Comparison of ENCODE assay signal across 20 cellular contexts in genomic region chr3:53775834-53776251, GRCh38.
DNase-seq lines count a peak whose midpoint lies in the region; ATAC-seq, FAIRE-seq and TF ChIP-seq lines count a peak whose summit lies in the region.
"Had no signal": no experiment of that assay in that cellular context is flagged by ENCODE, and none has a peak within 500 bp of the region (broad histone marks: within the 10 kb centered on the region; RNA-seq: fewer than 3 reads in every experiment).

No MANE protein-coding gene starts in this region.

- ATAC-seq in HepG2 (peak; percentile 34; the same call in 1 of the 3 replicates), HG03565 (IDR thresholded peaks at IDR 0.05; ENCODE audit: unreplicated experiment) (no peak), GM19463 (IDR thresholded peaks at IDR 0.05; ENCODE audit: unreplicated experiment) (no peak)

- TF ChIP-seq CTCF in astrocyte (IDR thresholded peaks at IDR 0.05; ENCODE audit: insufficient read depth, low read depth, low read length) (no peak), HepG2 (CRISPR knock-in tag; IDR thresholded peaks at IDR 0.05) (no peak), GM13976 (IDR thresholded peaks at IDR 0.05; ENCODE audit: borderline replicate concordance, control extremely low read depth, extremely low read depth, insufficient read depth, missing control alignments) (no peak)

- peaks cover 1% of the 10 kb centered on the region for H3K9me3 Mint-ChIP-seq in astrocyte (ENCODE audit: unreplicated experiment)
- H3K9me3 Mint-ChIP-seq: activated CD4-positive, alpha-beta memory T cell treated with anti-CD3 and anti-CD28 coated beads, Interleukin-2, amount 10 ng/mL, durations not matched to agents 7 days and 5 days; activated T-cell treated with anti-CD3 and anti-CD28 coated beads, Interleukin-2, amount 50 U/mL, for 24 hours; IgD-negative memory B cell; neural crest cell had no signal

- intact Hi-C loops in HepG2 (cut with micrococcal nuclease; ENCODE audit: unreplicated experiment) = no loop called here

- peaks cover 14% of the 10 kb centered on the region for H3K4me1 Mint-ChIP-seq in astrocyte (ENCODE audit: low read depth, unreplicated experiment)
- H3K4me1 Mint-ChIP-seq: neural crest cell had no signal

- H3K27me3 ChIP-seq in astrocyte (ENCODE audit: insufficient read depth, low read length) = peaks cover 4% of the 10 kb centered on the region
- peaks cover 0 to 1% of the 10 kb centered on the region in 2 experiments; a peak in 1 of 5 replicates for H3K27me3 ChIP-seq in HepG2 (ENCODE audit: control insufficient read depth in 1 of 2, insufficient read depth in 2 of 2, low read length in 2 of 2)
- H3K27me3 ChIP-seq: testis had no signal

- no peak for TF ChIP-seq RAD21 in HepG2 (CRISPR knock-in tag; IDR thresholded peaks at IDR 0.05)

- BruUV-seq in HepG2 (replicated peaks; lab: Mats Ljungman, UMichigan) = no TSS peak

- POLR2A ChIA-PET in HepG2 (lab: Yijun Ruan, JAX) = no interaction called here

- peak; percentile 21 for DNase-seq in AG08395 (ENCODE audit: low spot score)
- DNase-seq in HPDE6-E6E7 (ENCODE audit: extremely low spot score) = peak; percentile 8
- DNase-seq in astrocyte (ENCODE audit: low read depth) = no peak
- no peak for DNase-seq in HepG2 (ENCODE audit: low spot score)
- DNase-seq in GM13976 (ENCODE audit: low spot score) = no peak
- DNase-seq in 8988T = no peak
- DNase-seq: ACHN; activated CD4-positive, alpha-beta memory T cell treated with anti-CD3 and anti-CD28 coated beads, Interleukin-2, amount 10 ng/mL, durations not matched to agents 7 days and 5 days; activated naive CD4-positive, alpha-beta T cell treated with anti-CD3 and anti-CD28 coated beads, Interleukin-2, amount 50 U/mL, for 16 hours; activated T-cell treated with anti-CD3 and anti-CD28 coated beads, Interleukin-2, amount 50 U/mL, for 24 hours; midbrain; NCI-H2081 treated with DMSO at 0.1 percent for 48 hours; SHP77; T-helper 1 cell; testis had no signal

- H3K79me2 ChIP-seq in astrocyte (ENCODE audit: insufficient read depth, low read length) = no peaks in the 10 kb centered on the region
- no peaks in the 10 kb centered on the region for H3K79me2 ChIP-seq in HepG2 (ENCODE audit: insufficient read depth, low read length)

- peak overlapping the region; percentile 41 for H3K27ac Mint-ChIP-seq in astrocyte (ENCODE audit: unreplicated experiment)
- H3K27ac Mint-ChIP-seq: activated CD4-positive, alpha-beta memory T cell treated with anti-CD3 and anti-CD28 coated beads, Interleukin-2, amount 10 ng/mL, durations not matched to agents 7 days and 5 days; activated T-cell treated with anti-CD3 and anti-CD28 coated beads, Interleukin-2, amount 50 U/mL, for 24 hours had no signal

- WGBS in HepG2 (ENCODE audit: low lambda C conversion rate) = 54% methylated on average over 5 of the region's 5 CpGs

- no peaks in the 10 kb centered on the region for H3K9me3 ChIP-seq in astrocyte (ENCODE audit: insufficient read depth, low read depth, low read length)
- H3K9me3 ChIP-seq in HepG2 (ENCODE audit: low read length) = no peaks in the 10 kb centered on the region
- H3K9me3 ChIP-seq: testis had no signal

- H2AFZ ChIP-seq in astrocyte (ENCODE audit: low read depth, low read length) (peak overlapping the region; percentile 24), HepG2 (ENCODE audit: low read length) (no peak overlapping the region)

- H3K36me3 Mint-ChIP-seq in astrocyte (ENCODE audit: low read depth, unreplicated experiment) = no peaks in the 10 kb centered on the region

- H4K20me1 ChIP-seq in astrocyte (ENCODE audit: insufficient read depth, low read length) (no peaks in the 10 kb centered on the region), HepG2 (ENCODE audit: insufficient read depth, low read length) (no peaks in the 10 kb centered on the region)

- H3K4me2 ChIP-seq in astrocyte (ENCODE audit: low read length) (no peak overlapping the region), HepG2 (ENCODE audit: low read depth, low read length) (no peak overlapping the region)

- in situ Hi-C loops in HepG2 (cut with HindIII; ENCODE audit: extremely low pct_ligation_motif_present, low pct_unique_long_range_greater_than_20kb) = no loop called here
- in situ Hi-C loops in GM13976 (cut with MboI; ENCODE audit: low sequenced_read_pairs, unreplicated experiment) = no loop called here

- H3K4me3 ChIP-seq in astrocyte (ENCODE audit: insufficient read depth, low read depth, low read length) = no peak overlapping the region
- H3K4me3 ChIP-seq in HepG2 (replicated peaks in 1 of 3; ENCODE audit: insufficient read depth in 1 of 3, low read depth in 2 of 3, low read length in 3 of 3) = no peak overlapping the region
- H3K4me3 ChIP-seq: testis had no signal

- H3K36me3 ChIP-seq in astrocyte (ENCODE audit: insufficient read depth, low read length) = no peaks in the 10 kb centered on the region
- H3K36me3 ChIP-seq in HepG2 (replicated peaks in 1 of 2; ENCODE audit: control insufficient read depth in 1 of 2, insufficient read depth in 2 of 2, low read length in 2 of 2) = no peaks in the 10 kb centered on the region

- H3K9ac ChIP-seq in astrocyte (ENCODE audit: low read length) (no peak overlapping the region), HepG2 (ENCODE audit: insufficient read depth, low read depth, low read length) (no peak overlapping the region)

- CTCF ChIA-PET in HepG2 (lab: Yijun Ruan, JAX; ENCODE audit: low intra/inter-chr PET ratio, low total read pairs) = no interaction called here

- peaks cover 15% of the 10 kb centered on the region for H3K4me1 ChIP-seq in astrocyte (ENCODE audit: insufficient read depth, low read length)
- no peaks in the 10 kb centered on the region for H3K4me1 ChIP-seq in HepG2 (ENCODE audit: insufficient read depth, low read length)

- H3K4me3 Mint-ChIP-seq in astrocyte (ENCODE audit: unreplicated experiment) = no peak overlapping the region
- H3K4me3 Mint-ChIP-seq: activated CD4-positive, alpha-beta memory T cell treated with anti-CD3 and anti-CD28 coated beads, Interleukin-2, amount 10 ng/mL, durations not matched to agents 7 days and 5 days; activated T-cell treated with anti-CD3 and anti-CD28 coated beads, Interleukin-2, amount 50 U/mL, for 24 hours; IgD-negative memory B cell; neural crest cell had no signal

- FAIRE-seq in astrocyte (lab: Jason Lieb, UNC) (no peak), HepG2 (lab: Jason Lieb, UNC) (no peak)
- FAIRE-seq: colon had no signal

- peaks cover 41% of the 10 kb centered on the region for H3K27me3 Mint-ChIP-seq in astrocyte (ENCODE audit: low read depth, unreplicated experiment)
- H3K27me3 Mint-ChIP-seq: activated T-cell treated with anti-CD3 and anti-CD28 coated beads, Interleukin-2, amount 50 U/mL, for 24 hours had no signal

- no peak overlapping the region for H3K27ac ChIP-seq in astrocyte (ENCODE audit: low read depth, low read length)
- H3K27ac ChIP-seq in HepG2 (ENCODE audit: extremely low read length, insufficient read depth, low read length) = no peak overlapping the region
- H3K27ac ChIP-seq: testis had no signal

- no peak for TF ChIP-seq EP300 in HepG2 (IDR thresholded peaks at IDR 0.05; ENCODE audit: low read depth in 2 of 2, low read length in 2 of 2)
- no peak for TF ChIP-seq EP300 in HepG2 (CRISPR knock-in tag; IDR thresholded peaks at IDR 0.05; ENCODE audit: borderline replicate concordance)

- no peak for TF ChIP-seq POLR2A in HepG2 (IDR thresholded peaks at IDR 0.05; ENCODE audit: insufficient read depth in 1 of 2, low read depth in 2 of 2, low read length in 2 of 2)

TF ChIP-seq in HepG2, 621 proteins besides CTCF, POLR2A, EP300 and RAD21:
- TF ChIP-seq SMAD9 (CRISPR knock-in tag; IDR thresholded peaks at IDR 0.05) = no peak
- no peak for TF ChIP-seq ZNF513 (CRISPR knock-in tag; conservative IDR thresholded peaks at IDR 0.05)
- no peak for TF ChIP-seq SRSF4 (IDR thresholded peaks at IDR 0.05; ENCODE audit: low read depth, low read length, poor library complexity, severe bottlenecking)
- TF ChIP-seq MTF2 (CRISPR knock-in tag; IDR thresholded peaks at IDR 0.05; ENCODE audit: borderline replicate concordance) = no peak

Comparison
In these comparisons a context has a peak if more than half of its experiments do, and no peak if none do; other contexts are left out.
1. DNase-seq: peak in AG08395 (single experiment) and HPDE6-E6E7 (single experiment); none in astrocyte (single experiment), HepG2 (single experiment), GM13976 (single experiment) and 8988T (single experiment).